ENCODE assay signal across 14 cellular contexts in genomic region chr7:129134356-129134972, GRCh38. TPM values are rescaled to one million over a fixed set of nuclear protein-coding genes. Genes with fewer than 3 reads are reported as not detected.
DNase-seq lines count a peak whose midpoint lies in the region; ATAC-seq and TF ChIP-seq lines count a peak whose summit lies in the region.
"Had no signal": no experiment of that assay in that cellular context is flagged by ENCODE, and none has a peak within 500 bp of the region (broad histone marks: within the 10 kb centered on the region; RNA-seq: fewer than 3 reads in every experiment).

No MANE protein-coding gene starts in this region.

- H3K27me3 ChIP-seq in CD4-positive, alpha-beta T cell (ENCODE audit: control insufficient read depth, insufficient read depth, low read length) = no peaks in the 10 kb centered on the region
- H3K27me3 ChIP-seq in HCT116 (ENCODE audit: insufficient read depth, low read length) = no peaks in the 10 kb centered on the region
- peaks cover 43% of the 10 kb centered on the region for H3K27me3 ChIP-seq in GM23248 (replicated peaks; ENCODE audit: insufficient read depth)
- H3K27me3 ChIP-seq: gastrocnemius medialis, pancreas had no signal

- H3K9me3 Mint-ChIP-seq in CD4-positive, alpha-beta T cell = no peaks in the 10 kb centered on the region
- no peaks in the 10 kb centered on the region for H3K9me3 Mint-ChIP-seq in activated CD8-positive, alpha-beta T cell treated with anti-CD3 and anti-CD28 coated beads, Interleukin-2, amount 10 ng/mL, durations not matched to agents 7 days and 5 days (ENCODE audit: insufficient read depth)
- no peaks in the 10 kb centered on the region for H3K9me3 Mint-ChIP-seq in memory B cell

- H4K20me1 ChIP-seq in HCT116 (ENCODE audit: insufficient read depth) (no peaks in the 10 kb centered on the region), GM23248 (ENCODE audit: insufficient read depth) (no peaks in the 10 kb centered on the region)

- H3K36me3 ChIP-seq in HCT116 (ENCODE audit: control insufficient read depth in 1 of 2, insufficient read depth in 2 of 2, low read length in 2 of 2) (no peaks in the 10 kb centered on the region), GM23248 (ENCODE audit: low read depth) (no peaks in the 10 kb centered on the region)
- H3K36me3 ChIP-seq: gastrocnemius medialis, pancreas had no signal

- TF ChIP-seq RAD21 in HCT116 (IDR thresholded peaks at IDR 0.05; ENCODE audit: low read depth) = no peak

- no peak for TF ChIP-seq POLR2A in HCT116 (IDR thresholded peaks at IDR 0.05; ENCODE audit: borderline replicate concordance, extremely low read depth, insufficient read depth, insufficient read length)

- H3K4me1 ChIP-seq in HCT116 (ENCODE audit: control insufficient read depth in 1 of 2, insufficient read depth in 2 of 2, low read length in 2 of 2) (no peaks in the 10 kb centered on the region; a peak in 1 of 4 replicates), GM23248 (ENCODE audit: insufficient read depth) (no peaks in the 10 kb centered on the region)
- H3K4me1 ChIP-seq: gastrocnemius medialis, pancreas had no signal

- BruUV-seq in HCT116 (replicated peaks; lab: Mats Ljungman, UMichigan) = no TSS peak

- CTCF ChIA-PET in CD4-positive, alpha-beta T cell (lab: Charles Lee) = no interaction called here
- CTCF ChIA-PET in HCT116 (lab: Charles Lee) = no interaction called here
- CTCF ChIA-PET in activated CD8-positive, alpha-beta T cell treated with anti-CD3 and anti-CD28 coated beads, Interleukin-2, amount 10 ng/mL, durations not matched to agents 7 days and 5 days (lab: Charles Lee) = interaction anchor here (1.5 to 1.9 kb wide), 3 partner anchors 12 to 43 kb away, joined by 4 to 11 read pairs (median 5); no protein-coding TSS in a partner anchor

- H3K27ac Mint-ChIP-seq in CD4-positive, alpha-beta T cell = peak overlapping the region; percentile 70
- peak overlapping the region; percentile 18 for H3K27ac Mint-ChIP-seq in activated CD8-positive, alpha-beta T cell treated with anti-CD3 and anti-CD28 coated beads, Interleukin-2, amount 10 ng/mL, durations not matched to agents 7 days and 5 days
- H3K27ac Mint-ChIP-seq in memory B cell = peak overlapping the region; percentile 80

- POLR2A ChIA-PET in CD4-positive, alpha-beta T cell (lab: Charles Lee) = no interaction called here
- POLR2A ChIA-PET in HCT116 (lab: Charles Lee) = no interaction called here
- POLR2A ChIA-PET in activated CD8-positive, alpha-beta T cell treated with anti-CD3 and anti-CD28 coated beads, Interleukin-2, amount 10 ng/mL, durations not matched to agents 7 days and 5 days (lab: Charles Lee) = no interaction called here

- H3K9ac ChIP-seq in HCT116 (ENCODE audit: low read length) (no peak overlapping the region), GM23248 (no peak overlapping the region)

- H3K4me1 Mint-ChIP-seq in CD4-positive, alpha-beta T cell (ENCODE audit: low read depth) = peaks cover 25% of the 10 kb centered on the region
- H3K4me1 Mint-ChIP-seq in activated CD8-positive, alpha-beta T cell treated with anti-CD3 and anti-CD28 coated beads, Interleukin-2, amount 10 ng/mL, durations not matched to agents 7 days and 5 days (ENCODE audit: low read depth) = peaks cover 24% of the 10 kb centered on the region
- H3K4me1 Mint-ChIP-seq in memory B cell = peaks cover 25% of the 10 kb centered on the region

- H3K27ac ChIP-seq in CD4-positive, alpha-beta T cell (ENCODE audit: low read depth, low read length) = no peak overlapping the region
- H3K27ac ChIP-seq in HCT116 (ENCODE audit: low read depth, low read length) (no peak overlapping the region), GM23248 (no peak overlapping the region)
- H3K27ac ChIP-seq: gastrocnemius medialis, pancreas had no signal

- H3F3A ChIP-seq in GM23248 (ENCODE audit: insufficient read depth) = no peaks in the 10 kb centered on the region

- DNase-seq in CD4-positive, alpha-beta T cell = no peak
- DNase-seq in HCT116 (ENCODE audit: low read depth, low spot score) (no peak), memory B cell (ENCODE audit: low spot score in 2 of 2) (no peak), NCI-H2029 treated with DMSO at 0.1 percent for 48 hours (lab: John Stamatoyannopoulos, UW) (no peak), GM23248 (no peak)
- no peak for DNase-seq in activated CD8-positive, alpha-beta T cell treated with anti-CD3 and anti-CD28 coated beads, Interleukin-2, amount 10 ng/mL, durations not matched to agents 7 days and 5 days
- no peak for DNase-seq in stimulated activated CD4-positive, alpha-beta T cell treated with anti-CD3 and anti-CD28 coated beads, Interleukin-15, amount 100 ng/mL, for 24 hours
- DNase-seq: cerebellar nuclear complex; gastrocnemius medialis; IMR-90; pancreas; stimulated activated CD4-positive, alpha-beta T cell treated with anti-CD3 and anti-CD28 coated beads, Interleukin-2, amount 100 ng/mL, for 48 hours had no signal

- WGBS in GM23248 (ENCODE audit: low coverage in 1 of 2, low lambda C conversion rate in 2 of 2, missing lambda C conversion rate in 2 of 2), 2 experiments = 72 to 77% methylated on average over 6 of the region's 6 CpGs

- H2AFZ ChIP-seq in HCT116 (ENCODE audit: low read depth, low read length, poor library complexity, severe bottlenecking) (peak overlapping the region; percentile 23), GM23248 (no peak overlapping the region)

- no peak overlapping the region for H3K4me2 ChIP-seq in HCT116 (ENCODE audit: low read length)
- no peak overlapping the region for H3K4me2 ChIP-seq in GM23248 (ENCODE audit: unreplicated experiment)

- H3K9me3 ChIP-seq in CD4-positive, alpha-beta T cell (ENCODE audit: control insufficient read depth, low read length) = no peaks in the 10 kb centered on the region
- H3K9me3 ChIP-seq in HCT116 (ENCODE audit: control insufficient read depth in 1 of 2, insufficient read depth in 1 of 2, low read depth in 1 of 2, low read length in 2 of 2) (no peaks in the 10 kb centered on the region), GM23248 (ENCODE audit: low read depth) (no peaks in the 10 kb centered on the region)
- H3K9me3 ChIP-seq: gastrocnemius medialis, pancreas had no signal

- intact Hi-C loops in CD4-positive, alpha-beta T cell (cut with DNase I, micrococcal nuclease) = no loop called here
- intact Hi-C loops in HCT116 (cut with micrococcal nuclease) = no loop called here

- H3K9me2 ChIP-seq in HCT116 (ENCODE audit: insufficient read depth) = no peaks in the 10 kb centered on the region
- no peaks in the 10 kb centered on the region for H3K9me2 ChIP-seq in GM23248 (ENCODE audit: insufficient read depth)

- no peak for TF ChIP-seq CTCF in CD4-positive, alpha-beta T cell (IDR thresholded peaks at IDR 0.05)
- no peak for TF ChIP-seq CTCF in HCT116 (IDR thresholded peaks at IDR 0.05 in 2 of 3, conservative IDR thresholded peaks at IDR 0.05 in 1 of 3; ENCODE audit: borderline replicate concordance in 1 of 3, insufficient read depth in 1 of 3, low read depth in 2 of 3, low read length in 2 of 3)

- no peaks in the 10 kb centered on the region for H3K27me3 Mint-ChIP-seq in CD4-positive, alpha-beta T cell
- no peaks in the 10 kb centered on the region for H3K27me3 Mint-ChIP-seq in activated CD8-positive, alpha-beta T cell treated with anti-CD3 and anti-CD28 coated beads, Interleukin-2, amount 10 ng/mL, durations not matched to agents 7 days and 5 days (ENCODE audit: low read depth)
- H3K27me3 Mint-ChIP-seq in memory B cell = no peaks in the 10 kb centered on the region

- RAD21 ChIA-PET in HCT116 (lab: Charles Lee; ENCODE audit: low non-redundant PET in 1 of 2, low total read pairs in 2 of 2, uncharacterized antibody in 2 of 2, unreplicated experiment in 2 of 2) = no interaction called here

- no peak for ATAC-seq in CD4-positive, alpha-beta T cell (ENCODE audit: poor library complexity)
- ATAC-seq in HCT116 (no peak), memory B cell (ENCODE audit: low read depth) (no peak), GM18520 (IDR thresholded peaks at IDR 0.05; ENCODE audit: unreplicated experiment) (no peak)
- ATAC-seq in activated CD8-positive, alpha-beta T cell treated with anti-CD3 and anti-CD28 coated beads, Interleukin-2, amount 10 ng/mL, durations not matched to agents 7 days and 5 days = no peak
- ATAC-seq: gastrocnemius medialis, Panc1 had no signal

- H3K4me3 Mint-ChIP-seq in CD4-positive, alpha-beta T cell = peak overlapping the region; percentile 3
- H3K4me3 Mint-ChIP-seq in activated CD8-positive, alpha-beta T cell treated with anti-CD3 and anti-CD28 coated beads, Interleukin-2, amount 10 ng/mL, durations not matched to agents 7 days and 5 days = no peak overlapping the region
- peak overlapping the region; percentile 69 for H3K4me3 Mint-ChIP-seq in memory B cell

- no peak overlapping the region for H3K4me3 ChIP-seq in HCT116 (replicated peaks in 1 of 2; ENCODE audit: low read depth in 1 of 2, low read length in 2 of 2)
- H3K4me3 ChIP-seq in GM23248 = no peak overlapping the region
- H3K4me3 ChIP-seq: gastrocnemius medialis, pancreas had no signal

- no peaks in the 10 kb centered on the region for H3K79me2 ChIP-seq in HCT116 (ENCODE audit: insufficient read depth, low read length)
- H3K79me2 ChIP-seq in GM23248 (ENCODE audit: insufficient read depth) = no peaks in the 10 kb centered on the region

- in situ Hi-C loops in GM23248 (cut with MboI) = no loop called here

- no peaks in the 10 kb centered on the region for H3K36me3 Mint-ChIP-seq in CD4-positive, alpha-beta T cell (ENCODE audit: low read depth)
- no peaks in the 10 kb centered on the region for H3K36me3 Mint-ChIP-seq in activated CD8-positive, alpha-beta T cell treated with anti-CD3 and anti-CD28 coated beads, Interleukin-2, amount 10 ng/mL, durations not matched to agents 7 days and 5 days (ENCODE audit: low read depth)
- no peaks in the 10 kb centered on the region for H3K36me3 Mint-ChIP-seq in memory B cell

TF ChIP-seq in HCT116, 20 proteins besides CTCF, POLR2A, EP300 and RAD21:
- TF ChIP-seq CBX3 (IDR thresholded peaks at IDR 0.05; ENCODE audit: low read depth) (no peak), EZH2phosphoT487 (IDR thresholded peaks at IDR 0.05; ENCODE audit: borderline replicate concordance) (no peak), SRF (IDR thresholded peaks at IDR 0.05; ENCODE audit: low read depth) (no peak), JUND (IDR thresholded peaks at IDR 0.05) (no peak)

RNA-seq across cellular contexts. Expression of gene TSPAN33, which starts 10.0 kb away (rescaled TPM):
- 1 to 10 TPM; 3.6 to 4.1 TPM for total RNA-seq in CD4-positive, alpha-beta T cell
- 22.2 TPM for total RNA-seq in HCT116 (2021; ENCODE audit: unreplicated experiment)
- 23.1 and 25.2 TPM in 2 replicates for polyA plus RNA-seq in HCT116 (2012)
- 1 to 10 TPM; 2.7 to 2.8 TPM for total RNA-seq in activated CD8-positive, alpha-beta T cell treated with anti-CD3 and anti-CD28 coated beads, Interleukin-2, amount 10 ng/mL, durations not matched to agents 7 days and 5 days
- 0.76 TPM in 2 replicates for total RNA-seq in GM23248 (2014; rRNA removed; shearing (Covaris generic))
- not detected in 2 replicates for polyA plus RNA-seq in GM23248 (2016; fragmentation: Nextera tagmentation; extraction: Ambion mirVana)

RNA-seq across cellular contexts. Expression of gene SMO, which starts 54.0 kb away (rescaled TPM):
- total RNA-seq in CD4-positive, alpha-beta T cell = not detected
- total RNA-seq in HCT116 (2021; ENCODE audit: unreplicated experiment) = 12.8 TPM
- polyA plus RNA-seq in HCT116 (2012) = 11.3 and 11.4 TPM in 2 replicates
- total RNA-seq in activated CD8-positive, alpha-beta T cell treated with anti-CD3 and anti-CD28 coated beads, Interleukin-2, amount 10 ng/mL, durations not matched to agents 7 days and 5 days = not detected
- total RNA-seq in GM23248 (2014; rRNA removed; shearing (Covaris generic)) = 14.7 and 16.3 TPM in 2 replicates
- polyA plus RNA-seq in GM23248 (2016; fragmentation: Nextera tagmentation; extraction: Ambion mirVana) = 2.3 and 2.5 TPM in 2 replicates

Comparison
In these comparisons a context has a peak if more than half of its experiments do, and no peak if none do; other contexts are left out.
1. H3K27ac Mint-ChIP-seq: peak in every context shown above with its lines; median percentile 80 in memory B cell; 70 in CD4-positive, alpha-beta T cell; 18 in activated CD8-positive, alpha-beta T cell treated with anti-CD3 and anti-CD28 coated beads, Interleukin-2, amount 10 ng/mL, durations not matched to agents 7 days and 5 days.
2. RNA of gene SMO, which starts 54.0 kb away (total RNA-seq): 14.7 to 16.3 TPM in GM23248 and 12.8 TPM in HCT116 (single experiment); not detected in activated CD8-positive, alpha-beta T cell treated with anti-CD3 and anti-CD28 coated beads, Interleukin-2, amount 10 ng/mL, durations not matched to agents 7 days and 5 days and not detected in CD4-positive, alpha-beta T cell; every median in the first group is over 10 times any median in the second.